Comparison of ENCODE assay signal across 1 cellular context in genomic region chr1:34753163-34753562, GRCh38.
TF ChIP-seq lines count a peak whose summit lies in the region.

No MANE protein-coding gene starts in this region.

TF ChIP-seq in H1, 55 proteins besides CTCF, POLR2A, EP300 and RAD21:
- TF ChIP-seq GABPA (IDR thresholded peaks at IDR 0.05; ENCODE audit: borderline replicate concordance, insufficient read depth, low read length) (no peak), RFX5 (IDR thresholded peaks at IDR 0.05; ENCODE audit: borderline replicate concordance, low read depth, low read length) (no peak), CBX8 (IDR thresholded peaks at IDR 0.05; ENCODE audit: borderline replicate concordance, low read depth, low read length) (no peak), KDM4A (IDR thresholded peaks at IDR 0.05; ENCODE audit: low read depth, low read length, severe bottlenecking) (no peak), SUZ12 (IDR thresholded peaks at IDR 0.05; ENCODE audit: low read length) (no peak), TEAD4 (IDR thresholded peaks at IDR 0.05; ENCODE audit: low read depth, low read length) (no peak), HDAC6 (IDR thresholded peaks at IDR 0.05; ENCODE audit: low read depth, low read length) (no peak)
